Comparison of ENCODE assay signal across 8 cellular contexts in the genomic region with DNA sequence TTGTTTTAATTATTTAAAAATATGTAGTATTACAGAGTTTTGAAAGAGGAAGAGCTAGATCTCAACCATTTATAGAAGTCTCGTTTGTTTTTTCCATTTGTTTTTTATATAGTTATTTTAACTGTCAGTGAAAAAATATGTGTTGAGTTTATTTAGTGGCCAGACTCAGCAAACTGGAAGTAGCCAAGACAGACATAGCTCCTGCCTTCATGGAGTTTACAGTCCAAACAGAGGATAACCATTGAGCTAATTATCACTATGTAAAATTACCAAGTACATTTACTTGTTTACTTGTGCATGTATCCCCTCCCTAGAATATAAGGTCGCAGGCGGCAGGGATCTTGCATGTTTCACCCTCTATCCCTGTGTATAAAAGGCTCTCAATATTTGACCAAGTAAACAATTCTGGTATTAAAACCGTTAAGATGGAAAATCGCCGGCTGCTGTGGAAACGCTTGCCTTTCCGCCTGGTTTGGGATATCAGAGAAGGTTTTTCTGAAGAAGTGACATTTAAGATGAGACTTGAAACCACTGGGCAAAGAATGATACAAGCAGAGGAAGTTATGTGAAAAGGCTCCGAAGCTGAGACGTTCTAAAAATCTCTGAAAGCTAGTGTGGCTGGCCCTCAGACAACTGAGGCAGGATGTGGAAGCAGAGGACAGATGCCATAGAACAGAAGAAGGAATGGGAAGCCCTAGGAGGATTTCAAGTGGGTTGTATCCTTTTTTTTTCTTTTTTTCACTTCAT. TPM values are rescaled to one million over a fixed set of nuclear protein-coding genes. Genes with fewer than 3 reads are reported as not detected.
DNase-seq lines count a peak whose midpoint lies in the region; ATAC-seq and TF ChIP-seq lines count a peak whose summit lies in the region.

No MANE protein-coding gene starts in this region.

- H3K79me2 ChIP-seq in GM23338 (replicated peaks; ENCODE audit: insufficient read depth) (peaks cover 30% of the 10 kb centered on the region), SU-DHL-6 (ENCODE audit: insufficient read depth, low read length) (peaks cover 48% of the 10 kb centered on the region)

- H3K9me3 ChIP-seq in SU-DHL-6 (ENCODE audit: insufficient read depth, low read length): no peaks in the 10 kb centered on the region

- H3K27ac Mint-ChIP-seq in GM23338: peak overlapping the region; percentile 100; the same call in 1 of the 2 replicates

- H3K9ac ChIP-seq in SU-DHL-6 (ENCODE audit: low read length): peak overlapping the region; percentile 97

- no peaks in the 10 kb centered on the region for H3K9me2 ChIP-seq in GM23338 (ENCODE audit: insufficient read depth)
- no peaks in the 10 kb centered on the region for H3K9me2 ChIP-seq in SU-DHL-6 (replicated peaks; ENCODE audit: insufficient read depth, low read length)

- DNase-seq in GM23338 (ENCODE audit: low spot score): no peak
- DNase-seq in fibroblast of villous mesenchyme (ENCODE audit: low read depth): no peak
- no peak for DNase-seq in KG1 (lab: John Stamatoyannopoulos, UW)
- no peak for DNase-seq in NCI-H1417 (lab: John Stamatoyannopoulos, UW)

- no peaks in the 10 kb centered on the region for H3K9me3 Mint-ChIP-seq in GM23338

- no peak for ATAC-seq in GM23338
- ATAC-seq in HG03354 (IDR thresholded peaks at IDR 0.05; ENCODE audit: poor library complexity, severe bottlenecking, unreplicated experiment): no peak
- no peak for ATAC-seq in HG03159 (IDR thresholded peaks at IDR 0.05; ENCODE audit: unreplicated experiment)

- H3F3A ChIP-seq in GM23338 (replicated peaks; ENCODE audit: low read depth) (no peaks in the 10 kb centered on the region), SU-DHL-6 (ENCODE audit: insufficient read depth) (peaks cover 8% of the 10 kb centered on the region)

- H3K27ac ChIP-seq in GM23338 (ENCODE audit: low read depth) (peak overlapping the region; percentile 99), SU-DHL-6 (ENCODE audit: low read depth, low read length) (peak overlapping the region; percentile 94), skin epidermis (peak overlapping the region in 20 of 21 experiments; percentile 95 to 100 (median 99))

- H4K20me1 ChIP-seq in GM23338 (replicated peaks; ENCODE audit: insufficient read depth) (peaks cover 24% of the 10 kb centered on the region), SU-DHL-6 (ENCODE audit: low read depth, low read length) (peaks cover 9% of the 10 kb centered on the region; the same call in 1 of the 2 replicates)

- H3K36me3 Mint-ChIP-seq in GM23338 (ENCODE audit: low read depth): no peaks in the 10 kb centered on the region

- peaks cover 13% of the 10 kb centered on the region; the same call in 2 of the 3 replicates for H3K4me1 Mint-ChIP-seq in GM23338

- peaks cover 7% of the 10 kb centered on the region for H3K27me3 Mint-ChIP-seq in GM23338 (ENCODE audit: insufficient read depth, low read depth, poor library complexity)

- H3K4me3 ChIP-seq in GM23338: peak overlapping the region; percentile 92
- peak overlapping the region; percentile 86 for H3K4me3 ChIP-seq in SU-DHL-6 (ENCODE audit: insufficient read depth, low read length, poor library complexity, severe bottlenecking)
- peak overlapping the region; percentile 87 for H3K4me3 ChIP-seq in fibroblast of villous mesenchyme (ENCODE audit: low read depth, low read length)
- peak overlapping the region; percentile 66 to 97 (median 94) for H3K4me3 ChIP-seq in skin epidermis

- H2AFZ ChIP-seq in GM23338 (no peak overlapping the region), SU-DHL-6 (ENCODE audit: low read depth, low read length, severe bottlenecking) (no peak overlapping the region)

- H3K4me2 ChIP-seq in GM23338 (peak overlapping the region; percentile 77), SU-DHL-6 (ENCODE audit: low read depth, low read length, poor library complexity, severe bottlenecking) (peak overlapping the region; percentile 93)

- H3K4me3 Mint-ChIP-seq in GM23338: no peak overlapping the region; the same call in 1 of the 3 replicates

- TF ChIP-seq CTCF in GM23338 (conservative IDR thresholded peaks at IDR 0.05; ENCODE audit: low read depth in 2 of 2) (no peak), SU-DHL-6 (IDR thresholded peaks at IDR 0.05; ENCODE audit: insufficient read depth, low read length, poor library complexity, severe bottlenecking) (no peak), fibroblast of villous mesenchyme (IDR thresholded peaks at IDR 0.05; ENCODE audit: insufficient read depth, low read depth, low read length) (no peak)

- H3K27me3 ChIP-seq in GM23338 (ENCODE audit: insufficient read depth): no peaks in the 10 kb centered on the region
- no peaks in the 10 kb centered on the region for H3K27me3 ChIP-seq in SU-DHL-6 (ENCODE audit: low read length)

- H3K36me3 ChIP-seq in GM23338 (ENCODE audit: insufficient read depth): no peaks in the 10 kb centered on the region
- H3K36me3 ChIP-seq in SU-DHL-6 (ENCODE audit: low read length): no peaks in the 10 kb centered on the region

- H3K4me1 ChIP-seq in GM23338 (ENCODE audit: insufficient read depth): peaks cover 36% of the 10 kb centered on the region

TF ChIP-seq in GM23338, 12 proteins besides CTCF, POLR2A, EP300 and RAD21 (continues in another document):
- TF ChIP-seq, protein P1, sequence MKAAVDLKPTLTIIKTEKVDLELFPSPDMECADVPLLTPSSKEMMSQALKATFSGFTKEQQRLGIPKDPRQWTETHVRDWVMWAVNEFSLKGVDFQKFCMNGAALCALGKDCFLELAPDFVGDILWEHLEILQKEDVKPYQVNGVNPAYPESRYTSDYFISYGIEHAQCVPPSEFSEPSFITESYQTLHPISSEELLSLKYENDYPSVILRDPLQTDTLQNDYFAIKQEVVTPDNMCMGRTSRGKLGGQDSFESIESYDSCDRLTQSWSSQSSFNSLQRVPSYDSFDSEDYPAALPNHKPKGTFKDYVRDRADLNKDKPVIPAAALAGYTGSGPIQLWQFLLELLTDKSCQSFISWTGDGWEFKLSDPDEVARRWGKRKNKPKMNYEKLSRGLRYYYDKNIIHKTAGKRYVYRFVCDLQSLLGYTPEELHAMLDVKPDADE (IDR thresholded peaks at IDR 0.05): no peak
- TF ChIP-seq POLR2AphosphoS5 (IDR thresholded peaks at IDR 0.05; ENCODE audit: low read depth): no peak
- TF ChIP-seq, protein P2, sequence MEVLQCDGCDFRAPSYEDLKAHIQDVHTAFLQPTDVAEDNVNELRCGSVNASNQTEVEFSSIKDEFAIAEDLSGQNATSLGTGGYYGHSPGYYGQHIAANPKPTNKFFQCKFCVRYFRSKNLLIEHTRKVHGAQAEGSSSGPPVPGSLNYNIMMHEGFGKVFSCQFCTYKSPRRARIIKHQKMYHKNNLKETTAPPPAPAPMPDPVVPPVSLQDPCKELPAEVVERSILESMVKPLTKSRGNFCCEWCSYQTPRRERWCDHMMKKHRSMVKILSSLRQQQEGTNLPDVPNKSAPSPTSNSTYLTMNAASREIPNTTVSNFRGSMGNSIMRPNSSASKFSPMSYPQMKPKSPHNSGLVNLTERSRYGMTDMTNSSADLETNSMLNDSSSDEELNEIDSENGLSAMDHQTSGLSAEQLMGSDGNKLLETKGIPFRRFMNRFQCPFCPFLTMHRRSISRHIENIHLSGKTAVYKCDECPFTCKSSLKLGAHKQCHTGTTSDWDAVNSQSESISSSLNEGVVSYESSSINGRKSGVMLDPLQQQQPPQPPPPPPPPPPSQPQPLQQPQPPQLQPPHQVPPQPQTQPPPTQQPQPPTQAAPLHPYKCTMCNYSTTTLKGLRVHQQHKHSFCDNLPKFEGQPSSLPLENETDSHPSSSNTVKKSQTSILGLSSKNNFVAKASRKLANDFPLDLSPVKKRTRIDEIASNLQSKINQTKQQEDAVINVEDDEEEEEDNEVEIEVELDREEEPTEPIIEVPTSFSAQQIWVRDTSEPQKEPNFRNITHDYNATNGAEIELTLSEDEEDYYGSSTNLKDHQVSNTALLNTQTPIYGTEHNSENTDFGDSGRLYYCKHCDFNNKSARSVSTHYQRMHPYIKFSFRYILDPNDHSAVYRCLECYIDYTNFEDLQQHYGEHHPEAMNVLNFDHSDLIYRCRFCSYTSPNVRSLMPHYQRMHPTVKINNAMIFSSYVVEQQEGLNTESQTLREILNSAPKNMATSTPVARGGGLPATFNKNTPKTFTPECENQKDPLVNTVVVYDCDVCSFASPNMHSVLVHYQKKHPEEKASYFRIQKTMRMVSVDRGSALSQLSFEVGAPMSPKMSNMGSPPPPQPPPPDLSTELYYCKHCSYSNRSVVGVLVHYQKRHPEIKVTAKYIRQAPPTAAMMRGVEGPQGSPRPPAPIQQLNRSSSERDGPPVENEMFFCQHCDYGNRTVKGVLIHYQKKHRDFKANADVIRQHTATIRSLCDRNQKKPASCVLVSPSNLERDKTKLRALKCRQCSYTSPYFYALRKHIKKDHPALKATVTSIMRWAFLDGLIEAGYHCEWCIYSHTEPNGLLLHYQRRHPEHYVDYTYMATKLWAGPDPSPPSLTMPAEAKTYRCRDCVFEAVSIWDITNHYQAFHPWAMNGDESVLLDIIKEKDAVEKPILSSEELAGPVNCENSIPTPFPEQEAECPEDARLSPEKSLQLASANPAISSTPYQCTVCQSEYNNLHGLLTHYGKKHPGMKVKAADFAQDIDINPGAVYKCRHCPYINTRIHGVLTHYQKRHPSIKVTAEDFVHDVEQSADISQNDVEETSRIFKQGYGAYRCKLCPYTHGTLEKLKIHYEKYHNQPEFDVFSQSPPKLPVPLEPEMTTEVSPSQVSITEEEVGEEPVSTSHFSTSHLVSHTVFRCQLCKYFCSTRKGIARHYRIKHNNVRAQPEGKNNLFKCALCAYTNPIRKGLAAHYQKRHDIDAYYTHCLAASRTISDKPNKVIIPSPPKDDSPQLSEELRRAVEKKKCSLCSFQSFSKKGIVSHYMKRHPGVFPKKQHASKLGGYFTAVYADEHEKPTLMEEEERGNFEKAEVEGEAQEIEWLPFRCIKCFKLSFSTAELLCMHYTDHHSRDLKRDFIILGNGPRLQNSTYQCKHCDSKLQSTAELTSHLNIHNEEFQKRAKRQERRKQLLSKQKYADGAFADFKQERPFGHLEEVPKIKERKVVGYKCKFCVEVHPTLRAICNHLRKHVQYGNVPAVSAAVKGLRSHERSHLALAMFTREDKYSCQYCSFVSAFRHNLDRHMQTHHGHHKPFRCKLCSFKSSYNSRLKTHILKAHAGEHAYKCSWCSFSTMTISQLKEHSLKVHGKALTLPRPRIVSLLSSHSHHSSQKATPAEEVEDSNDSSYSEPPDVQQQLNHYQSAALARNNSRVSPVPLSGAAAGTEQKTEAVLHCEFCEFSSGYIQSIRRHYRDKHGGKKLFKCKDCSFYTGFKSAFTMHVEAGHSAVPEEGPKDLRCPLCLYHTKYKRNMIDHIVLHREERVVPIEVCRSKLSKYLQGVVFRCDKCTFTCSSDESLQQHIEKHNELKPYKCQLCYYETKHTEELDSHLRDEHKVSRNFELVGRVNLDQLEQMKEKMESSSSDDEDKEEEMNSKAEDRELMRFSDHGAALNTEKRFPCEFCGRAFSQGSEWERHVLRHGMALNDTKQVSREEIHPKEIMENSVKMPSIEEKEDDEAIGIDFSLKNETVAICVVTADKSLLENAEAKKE (CRISPR knock-in tag; IDR thresholded peaks at IDR 0.05): no peak

RNA-seq across cellular contexts. Expression of gene CCNI, which starts 1.3 kb away (rescaled TPM):
- total RNA-seq in GM23338 (2014; rRNA removed; shearing (Covaris generic)): 207 and 225 TPM in 2 replicates
- polyA plus RNA-seq in GM23338 (2016; fragmentation: Nextera tagmentation; extraction: Ambion mirVana): 233 and 248 TPM in 2 replicates
- total RNA-seq in fibroblast of villous mesenchyme: 129 and 187 TPM in 2 replicates
